Comparison of ENCODE assay signal across 8 cellular contexts in the genomic region with DNA sequence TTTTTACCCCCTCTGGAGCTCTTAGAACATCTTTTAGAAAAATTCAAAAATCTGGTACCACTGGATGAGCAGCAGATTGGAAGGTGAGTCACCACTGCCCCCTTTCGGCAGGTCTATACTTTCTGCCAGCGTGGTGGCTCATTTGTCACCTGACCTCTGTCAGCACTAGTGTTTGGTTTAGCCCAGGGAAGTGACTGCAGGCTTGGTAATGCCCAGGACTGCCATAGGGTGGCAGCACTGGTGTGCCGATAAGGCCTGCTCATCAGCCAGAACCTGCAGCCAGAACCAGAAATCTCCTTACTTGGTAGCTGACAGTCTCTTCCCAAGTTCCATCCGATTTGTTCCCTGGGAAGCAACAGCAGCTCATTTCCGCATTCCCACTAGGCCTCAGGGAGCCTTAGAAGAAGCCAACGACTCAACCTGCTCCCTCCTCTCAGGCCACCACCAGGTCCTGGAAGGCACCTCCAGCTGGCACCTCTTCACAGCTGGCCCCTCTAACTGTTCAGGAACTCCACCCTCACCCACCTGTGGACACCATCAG. TPM values are rescaled to one million over a fixed set of nuclear protein-coding genes. Genes with fewer than 3 reads are reported as not detected.
DNase-seq lines count a peak whose midpoint lies in the region; ATAC-seq and TF ChIP-seq lines count a peak whose summit lies in the region.

No MANE protein-coding gene starts in this region.

- H3K27me3 Mint-ChIP-seq in activated naive CD8-positive, alpha-beta T cell treated with anti-CD3 and anti-CD28 coated beads for 36 hours = no peaks in the 10 kb centered on the region

- H3K27me3 ChIP-seq in upper lobe of left lung = no peaks in the 10 kb centered on the region

- intact Hi-C loops in Right ventricle myocardium superior (cut with DNase I) = loop anchor here (2.0 kb wide), 1 partner anchor 66 kb away; no protein-coding TSS in a partner anchor

- TF ChIP-seq CTCF in GM12874 (IDR thresholded peaks at IDR 0.05; ENCODE audit: insufficient read depth, low read depth, low read length) (peak; percentile 93), upper lobe of left lung (IDR thresholded peaks at IDR 0.05) (peak; percentile 95 to 99 (median 98))

- H3K27ac Mint-ChIP-seq in activated naive CD8-positive, alpha-beta T cell treated with anti-CD3 and anti-CD28 coated beads for 36 hours = peak overlapping the region; percentile 34

- no peak overlapping the region for H3K4me3 Mint-ChIP-seq in activated naive CD8-positive, alpha-beta T cell treated with anti-CD3 and anti-CD28 coated beads for 36 hours

- WGBS in upper lobe of left lung, 2 donors = 29 to 30% methylated on average over 5 to 6 of the region's 6 CpGs

- H3K4me3 ChIP-seq in upper lobe of left lung = no peak overlapping the region

- TF ChIP-seq POLR2A in upper lobe of left lung (IDR thresholded peaks at IDR 0.05) = no peak

- no peaks in the 10 kb centered on the region for H3K9me3 ChIP-seq in upper lobe of left lung

- no peak for TF ChIP-seq EP300 in upper lobe of left lung (IDR thresholded peaks at IDR 0.05)

- peaks cover 21 to 25% (median 23%) of the 10 kb centered on the region in 4 donors for H3K4me1 ChIP-seq in upper lobe of left lung

- H3K27ac ChIP-seq in upper lobe of left lung = peak overlapping the region in 3 of 4 donors; percentile 32 to 62 (median 57)

- DNase-seq in NCI-H1105 treated with DMSO at 0.1 percent for 48 hours (lab: John Stamatoyannopoulos, UW) (peak; percentile 94), SKM-1 (lab: John Stamatoyannopoulos, UW; ENCODE audit: unreplicated experiment) (peak; percentile 93), Right ventricle myocardium superior (peak; percentile 89), pons (ENCODE audit: low spot score) (peak; percentile 97), upper lobe of left lung (peak in 1 of 2 donors; percentile 93)
- peak; percentile 89 for DNase-seq in activated naive CD8-positive, alpha-beta T cell treated with anti-CD3 and anti-CD28 coated beads for 36 hours

- H3K36me3 ChIP-seq in upper lobe of left lung = peaks cover 14 to 43% (median 22%) of the 10 kb centered on the region in 4 donors

- no peaks in the 10 kb centered on the region for H3K9me3 Mint-ChIP-seq in activated naive CD8-positive, alpha-beta T cell treated with anti-CD3 and anti-CD28 coated beads for 36 hours

- peaks cover 17% of the 10 kb centered on the region for H3K36me3 Mint-ChIP-seq in activated naive CD8-positive, alpha-beta T cell treated with anti-CD3 and anti-CD28 coated beads for 36 hours

- H3K4me1 Mint-ChIP-seq in activated naive CD8-positive, alpha-beta T cell treated with anti-CD3 and anti-CD28 coated beads for 36 hours = peaks cover 33% of the 10 kb centered on the region

- ATAC-seq in HG02763 (IDR thresholded peaks at IDR 0.05; ENCODE audit: unreplicated experiment) = peak; percentile 80
- peak; percentile 93 for ATAC-seq in Right ventricle myocardium superior (ENCODE audit: poor library complexity)
- peak; percentile 97 for ATAC-seq in upper lobe of left lung (ENCODE audit: low FRiP score in 2 of 2)

RNA-seq across cellular contexts. Expression of gene SMIM12, which starts 6.8 kb away (rescaled TPM):
- total RNA-seq in activated naive CD8-positive, alpha-beta T cell treated with anti-CD3 and anti-CD28 coated beads for 36 hours = 10 to 100 TPM; 67.4 to 68.1 TPM
- total RNA-seq in Right ventricle myocardium superior = 35.9 TPM
- 10 to 100 TPM in 5 of 6 donors, 1 to 10 TPM in 1; 6.3 to 46.6 (median 30.9) TPM for total RNA-seq in upper lobe of left lung

RNA-seq across cellular contexts. Expression of gene GJA4, which starts 59.9 kb away (rescaled TPM):
- total RNA-seq in activated naive CD8-positive, alpha-beta T cell treated with anti-CD3 and anti-CD28 coated beads for 36 hours = not detected
- 20.9 TPM for total RNA-seq in Right ventricle myocardium superior
- total RNA-seq in upper lobe of left lung = 10 to 100 TPM in 4 of 6 donors, 1 to 10 TPM in 2; 5.2 to 41.1 (median 19.2) TPM

Comparison
In these comparisons a context has a peak if more than half of its experiments do, and no peak if none do; other contexts are left out.
1. RNA of gene GJA4, which starts 59.9 kb away (total RNA-seq): 20.9 TPM in Right ventricle myocardium superior (single experiment) and 5.2 to 41.1 TPM in upper lobe of left lung; not detected in activated naive CD8-positive, alpha-beta T cell treated with anti-CD3 and anti-CD28 coated beads for 36 hours; every median in the first group is over 4 times any median in the second.
2. Peak in every context shown above with its lines, with median percentiles within 50 percentile points of each other: ATAC-seq.